Comparison of ENCODE assay signal across 1 cellular context in the genomic region with DNA sequence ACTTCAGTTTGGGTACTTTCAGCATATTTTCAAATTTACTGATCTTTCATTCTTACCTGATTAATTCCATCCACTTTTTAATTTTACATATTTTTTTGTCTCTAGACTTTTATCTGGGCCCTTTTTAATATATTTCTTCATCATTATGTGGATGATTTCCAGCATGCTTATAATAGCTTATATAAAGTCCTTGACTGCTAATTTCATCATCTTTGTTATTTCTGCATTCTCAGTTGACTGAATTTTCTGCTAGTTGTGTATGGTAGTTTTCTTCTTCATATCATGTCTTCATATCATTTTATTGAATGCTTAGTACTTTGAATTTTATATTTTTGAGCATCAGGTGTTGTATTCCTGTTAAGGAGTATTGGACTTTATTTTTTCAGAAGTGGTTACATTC.
TF ChIP-seq lines count a peak whose summit lies in the region.

No MANE protein-coding gene starts in this region.

TF ChIP-seq in K562, 482 proteins besides CTCF, POLR2A, EP300 and RAD21:
- no peak for TF ChIP-seq CEBPG (CRISPR knock-in tag; IDR thresholded peaks at IDR 0.05)
- TF ChIP-seq CEBPG (tag; conservative IDR thresholded peaks at IDR 0.05 in 1 of 2, IDR thresholded peaks at IDR 0.05 in 1 of 2) = peak in 1 of 2 experiments; percentile 45; a peak in 1 of 4 replicates
- TF ChIP-seq ZNF445 (CRISPR knock-in tag; IDR thresholded peaks at IDR 0.05; ENCODE audit: low read depth) = no peak
- TF ChIP-seq MCM5 (IDR thresholded peaks at IDR 0.05; ENCODE audit: low read depth) = no peak
- TF ChIP-seq ZNF316 (IDR thresholded peaks at IDR 0.05) = no peak
- TF ChIP-seq ZNF551 (CRISPR knock-in tag; IDR thresholded peaks at IDR 0.05) = no peak
- TF ChIP-seq ZNF589 (CRISPR knock-in tag; IDR thresholded peaks at IDR 0.05; ENCODE audit: low read depth) = no peak
- TF ChIP-seq, protein P1, sequence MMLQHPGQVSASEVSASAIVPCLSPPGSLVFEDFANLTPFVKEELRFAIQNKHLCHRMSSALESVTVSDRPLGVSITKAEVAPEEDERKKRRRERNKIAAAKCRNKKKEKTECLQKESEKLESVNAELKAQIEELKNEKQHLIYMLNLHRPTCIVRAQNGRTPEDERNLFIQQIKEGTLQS (IDR thresholded peaks at IDR 0.05) = peak; percentile 49; the same call in 1 of the 2 replicates
- TF ChIP-seq, protein P1 (CRISPR knock-in tag; conservative IDR thresholded peaks at IDR 0.05) = no peak
